28 cellular contexts compared by ENCODE assay signal in the genomic region with DNA sequence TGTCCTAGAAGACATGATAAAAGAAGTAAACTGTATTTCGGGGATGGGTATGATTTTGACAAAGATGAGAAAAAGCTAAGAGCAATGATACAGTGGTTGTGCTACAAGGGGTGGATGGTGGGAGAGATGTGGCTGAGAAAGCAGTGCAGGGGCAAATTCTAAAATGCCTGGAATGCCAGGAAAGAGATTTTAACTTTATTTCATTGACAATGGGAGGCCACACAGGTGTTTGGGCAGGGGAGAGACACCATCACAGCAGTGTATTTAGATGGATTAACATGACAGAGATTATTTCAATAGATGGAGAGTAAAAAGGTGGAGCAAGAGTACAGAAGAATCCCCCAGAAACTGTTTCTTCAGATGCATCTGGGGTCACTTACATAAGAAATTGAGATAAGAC.
"Had no signal": no experiment of that assay in that cellular context is flagged by ENCODE, and none has a peak within 500 bp of the region (broad histone marks: within the 10 kb centered on the region; RNA-seq: fewer than 3 reads in every experiment).

No MANE protein-coding gene starts in this region.

- H3K4me2 ChIP-seq: neural progenitor cell, smooth muscle cell had no signal

- H3K27ac Mint-ChIP-seq: effector memory CD8-positive, alpha-beta T cell; naive thymus-derived CD4-positive, alpha-beta T cell; nephron; neural progenitor cell; progenitor cell of endocrine pancreas; type B pancreatic cell had no signal

- H3K4me1 ChIP-seq: left lung, parathyroid adenoma had no signal

- H3K27ac ChIP-seq: esophagus squamous epithelium, heart right ventricle, left lung, neural progenitor cell, parathyroid adenoma, stomach, thyroid gland had no signal

- H3K9me3 ChIP-seq: esophagus squamous epithelium, heart right ventricle, left lung, stomach, thyroid gland had no signal

- ATAC-seq: effector memory CD8-positive, alpha-beta T cell; heart right ventricle; left cardiac atrium; left lung; naive thymus-derived CD4-positive, alpha-beta T cell; sciatic nerve had no signal

- H3K4me3 ChIP-seq: esophagus squamous epithelium, heart right ventricle, left lung, neural progenitor cell, smooth muscle cell, stomach, thyroid gland had no signal

- H3K36me3 Mint-ChIP-seq: naive thymus-derived CD4-positive, alpha-beta T cell; neural progenitor cell; type B pancreatic cell had no signal

- H3K79me2 ChIP-seq: parathyroid adenoma had no signal

- H3K4me3 Mint-ChIP-seq: effector memory CD8-positive, alpha-beta T cell; naive thymus-derived CD4-positive, alpha-beta T cell; nephron; neural progenitor cell; type B pancreatic cell had no signal

- DNase-seq: cortex of kidney; effector memory CD8-positive, alpha-beta T cell; erythroblast; esophagus squamous epithelium; foreskin melanocyte; glutamatergic neuron; heart right ventricle; hippocampal formation; left cardiac atrium; left lung; mammary epithelial cell; mesendoderm; midbrain; naive thymus-derived CD4-positive, alpha-beta T cell; stimulated activated CD4-positive, alpha-beta T cell treated with anti-CD3 and anti-CD28 coated beads, Interleukin-12 subunit alpha, Interleukin-12 subunit beta, amount 100 ng/mL, for 4 hours; stimulated activated CD4-positive, alpha-beta T cell treated with anti-CD3 and anti-CD28 coated beads, Interleukin-1b, Interleukin-23, amount 100 ng/mL, for 48 hours; stimulated activated CD4-positive, alpha-beta T cell treated with anti-CD3 and anti-CD28 coated beads, Interleukin-4, amount 100 ng/mL, for 1 hour; stimulated activated CD8-positive, alpha-beta memory T cell treated with anti-CD3 and anti-CD28 coated beads, Interleukin-4, amount 100 ng/mL, for 48 hours; stimulated activated naive CD4-positive, alpha-beta T cell treated with Interleukin-2 at 50 U/mL for 16 hours; stomach; thyroid gland had no signal

- H3K27me3 ChIP-seq: esophagus squamous epithelium, heart right ventricle, left lung, neural progenitor cell, stomach, thyroid gland had no signal

- H3K9me3 Mint-ChIP-seq: effector memory CD8-positive, alpha-beta T cell; nephron; neural progenitor cell; type B pancreatic cell had no signal

- H3K36me3 ChIP-seq: left lung, neural progenitor cell, thyroid gland had no signal

- H3K9ac ChIP-seq: neural progenitor cell, parathyroid adenoma had no signal

- H2AFZ ChIP-seq: neural progenitor cell, parathyroid adenoma had no signal
